12 cellular contexts compared by ENCODE assay signal in the genomic region with DNA sequence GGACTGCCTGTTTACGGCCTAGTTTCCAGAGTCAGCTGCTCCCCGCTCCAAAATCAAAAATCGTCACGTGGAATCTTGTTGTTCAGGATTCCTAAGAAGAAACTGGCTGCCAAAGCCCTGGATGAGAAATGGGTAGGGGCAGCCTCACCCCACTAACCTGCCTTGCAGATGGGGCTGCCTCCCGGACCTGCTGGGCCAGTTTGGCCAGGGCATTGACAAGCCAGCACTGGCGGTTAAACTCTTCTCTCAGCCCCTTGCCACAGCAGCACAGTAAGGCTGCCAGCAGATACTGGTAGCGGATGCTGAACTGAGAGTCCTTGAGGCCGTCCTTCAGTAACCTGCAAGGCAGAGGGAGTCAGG. TPM values are rescaled to one million over a fixed set of nuclear protein-coding genes. Genes with fewer than 3 reads are reported as not detected.
A peak's percentile ranks its signal among the peaks of the same experiment; 100 is the strongest.
DNase-seq lines count a peak whose midpoint lies in the region; ATAC-seq and TF ChIP-seq lines count a peak whose summit lies in the region.
"Had no signal": no experiment of that assay in that cellular context is flagged by ENCODE, and none has a peak within 500 bp of the region (broad histone marks: within the 10 kb centered on the region; RNA-seq: fewer than 3 reads in every experiment).

No MANE protein-coding gene starts in this region.

- peak overlapping the region; percentile 84 for H3K27ac ChIP-seq in subcutaneous abdominal adipose tissue (ENCODE audit: low read depth, low read length)

- H3K4me3 ChIP-seq in LNCaP clone FGC (ENCODE audit: low read depth, low read length) (no peak overlapping the region), adipocyte (ENCODE audit: low read length) (peak overlapping the region; percentile 28), subcutaneous abdominal adipose tissue (ENCODE audit: low read depth in 1 of 5, low read length in 5 of 5) (no peak overlapping the region)

- H3K27me3 ChIP-seq in adipocyte (replicated peaks; ENCODE audit: control insufficient read depth, insufficient read depth, low read length) (no peaks in the 10 kb centered on the region), subcutaneous abdominal adipose tissue (ENCODE audit: control insufficient read depth in 5 of 5, insufficient read depth in 4 of 5, low read length in 5 of 5) (no peaks in the 10 kb centered on the region)

- TF ChIP-seq CTCF in LNCaP clone FGC (IDR thresholded peaks at IDR 0.05; ENCODE audit: control insufficient read depth, extremely low read depth, insufficient read depth), result no peak

- H3K4me1 ChIP-seq in adipocyte (ENCODE audit: control insufficient read depth, insufficient read depth, low read length) (peaks cover 38% of the 10 kb centered on the region), subcutaneous abdominal adipose tissue (ENCODE audit: control insufficient read depth in 5 of 5, insufficient read depth in 5 of 5, low read length in 5 of 5) (peaks cover 9 to 75% (median 60%) of the 10 kb centered on the region in 5 donors)

- H3K9ac ChIP-seq in adipocyte (ENCODE audit: low read length) (peak overlapping the region; percentile 76), subcutaneous abdominal adipose tissue (ENCODE audit: low read length in 5 of 5) (peak overlapping the region in 4 of 5 donors; percentile 19 to 34 (median 25))

- H3K36me3 ChIP-seq in adipocyte (ENCODE audit: control insufficient read depth, insufficient read depth, low read length, severe bottlenecking) (peaks cover 28% of the 10 kb centered on the region), subcutaneous abdominal adipose tissue (ENCODE audit: control insufficient read depth in 5 of 5, insufficient read depth in 5 of 5, low read length in 5 of 5) (peaks cover 3 to 89% (median 78%) of the 10 kb centered on the region in 5 donors)

- DNase-seq in LNCaP clone FGC (ENCODE audit: low read depth) (peak; percentile 78), adipocyte (ENCODE audit: low read depth) (no peak), left lobe of liver (ENCODE audit: low spot score) (no peak)
- no peak for DNase-seq in activated CD8-positive, alpha-beta memory T cell treated with anti-CD3 and anti-CD28 coated beads, Interleukin-2, amount 50 U/mL, for 48 hours
- no peak for DNase-seq in stimulated activated CD4-positive, alpha-beta T cell treated with anti-CD3 and anti-CD28 coated beads, Interleukin-2, amount 100 ng/mL, for 48 hours
- DNase-seq: activated CD8-positive, alpha-beta memory T cell treated with anti-CD3 and anti-CD28 coated beads, Interleukin-2, amount 50 U/mL, for 4 hours; CD8-positive, alpha-beta T cell; GDM1; left ventricle myocardium superior; NCI-H1105 had no signal

- H3K9me3 ChIP-seq in adipocyte (ENCODE audit: control insufficient read depth, low read length) (no peaks in the 10 kb centered on the region), subcutaneous abdominal adipose tissue (ENCODE audit: control insufficient read depth in 5 of 5, low read length in 5 of 5) (no peaks in the 10 kb centered on the region)

- ATAC-seq in left lobe of liver (peak; percentile 57), GM19328 (IDR thresholded peaks at IDR 0.05; ENCODE audit: unreplicated experiment) (no peak)
- ATAC-seq: CD8-positive, alpha-beta T cell had no signal

RNA-seq across cellular contexts. Expression of a gene that starts 31.6 kb away (rescaled TPM):
- 34.1 TPM for total RNA-seq in left lobe of liver

RNA-seq across cellular contexts. Expression of a gene that starts 51.4 kb away (rescaled TPM):
- total RNA-seq in left lobe of liver, result 14.8 TPM
